ENCODE assay signal across 25 cellular contexts in genomic region chr2:174149530-174149929, GRCh38.
A peak's percentile ranks its signal among the peaks of the same experiment; 100 is the strongest.
DNase-seq lines count a peak whose midpoint lies in the region; ATAC-seq, FAIRE-seq and TF ChIP-seq lines count a peak whose summit lies in the region.
"Had no signal": no experiment of that assay in that cellular context is flagged by ENCODE, and none has a peak within 500 bp of the region (broad histone marks: within the 10 kb centered on the region; RNA-seq: fewer than 3 reads in every experiment).

No MANE protein-coding gene starts in this region.

- ATAC-seq in HepG2 (no peak), right lobe of liver (no peak), K562 (no peak)
- ATAC-seq in activated T-helper 17 cell treated with anti-CD3 and anti-CD28 coated beads, Interleukin-2, amount 50 U/mL, for 72 hours (replicated peaks): no peak
- ATAC-seq: GM12878 had no signal

- no peak for TF ChIP-seq EP300 in HepG2 (IDR thresholded peaks at IDR 0.05; ENCODE audit: low read depth in 2 of 2, low read length in 2 of 2)
- no peak for TF ChIP-seq EP300 in HepG2 (CRISPR knock-in tag; IDR thresholded peaks at IDR 0.05; ENCODE audit: borderline replicate concordance)
- TF ChIP-seq EP300 in K562 (IDR thresholded peaks at IDR 0.05; ENCODE audit: low read length): no peak

- H2AFZ ChIP-seq in HepG2 (ENCODE audit: low read length) (no peak overlapping the region), K562 (ENCODE audit: low read depth, low read length) (no peak overlapping the region)

- H3K9ac ChIP-seq in HepG2 (ENCODE audit: insufficient read depth, low read depth, low read length): no peak overlapping the region
- no peak overlapping the region for H3K9ac ChIP-seq in K562 (ENCODE audit: insufficient read depth in 1 of 2, low read depth in 2 of 2, low read length in 2 of 2)
- H3K9ac ChIP-seq: BLaER1 had no signal

- H3K27me3 ChIP-seq in HepG2 (ENCODE audit: control insufficient read depth in 1 of 2, insufficient read depth in 2 of 2, low read length in 2 of 2) (no peaks in the 10 kb centered on the region), right lobe of liver (no peaks in the 10 kb centered on the region), K562 (ENCODE audit: control insufficient read depth in 2 of 2, insufficient read depth in 2 of 2, low read length in 2 of 2) (no peaks in the 10 kb centered on the region)
- H3K27me3 ChIP-seq: BE2C, BLaER1 had no signal

- TF ChIP-seq CTCF in HepG2 (CRISPR knock-in tag; IDR thresholded peaks at IDR 0.05): no peak
- TF ChIP-seq CTCF in right lobe of liver (IDR thresholded peaks at IDR 0.05): no peak
- TF ChIP-seq CTCF in K562 (IDR thresholded peaks at IDR 0.05 in 2 of 3, conservative IDR thresholded peaks at IDR 0.05 in 1 of 3; ENCODE audit: insufficient read depth in 2 of 3, low read depth in 1 of 3, low read length in 3 of 3): no peak
- TF ChIP-seq CTCF in MCF 10A (IDR thresholded peaks at IDR 0.05; ENCODE audit: unreplicated experiment): no peak

- CTCF ChIA-PET in HepG2 (lab: Yijun Ruan, JAX; ENCODE audit: low intra/inter-chr PET ratio, low total read pairs): no interaction called here
- CTCF ChIA-PET in K562 (lab: Yijun Ruan, JAX; ENCODE audit: low intra/inter-chr PET ratio): no interaction called here
- CTCF ChIA-PET in MCF 10A (lab: Yijun Ruan, JAX): interaction anchor here (0.6 kb wide), 2 partner anchors 881 to 1336 kb away, joined by 3 read pairs; no protein-coding TSS in a partner anchor

- peaks cover 10% of the 10 kb centered on the region; the same call in 1 of the 2 replicates for H4K20me1 ChIP-seq in HepG2 (ENCODE audit: insufficient read depth, low read length)
- H4K20me1 ChIP-seq in K562 (replicated peaks; ENCODE audit: control insufficient read depth, insufficient read depth, low read length): 0 out of 2 replicates have a peak, but pooled peaks cover 7% of the 10 kb centered on the region

- no peaks in the 10 kb centered on the region for H3K4me1 ChIP-seq in HepG2 (ENCODE audit: insufficient read depth, low read length)
- no peaks in the 10 kb centered on the region for H3K4me1 ChIP-seq in right lobe of liver
- peaks cover 6 to 14% of the 10 kb centered on the region in 2 experiments; a peak in 4 of 5 replicates for H3K4me1 ChIP-seq in K562 (replicated peaks in 1 of 2; ENCODE audit: control insufficient read depth in 2 of 2, insufficient read depth in 2 of 2, low read length in 2 of 2)
- H3K4me1 ChIP-seq: BE2C had no signal

- H3K27ac Mint-ChIP-seq in MCF 10A (ENCODE audit: low read depth, unreplicated experiment): no peak overlapping the region
- H3K27ac Mint-ChIP-seq in activated T-helper 17 cell treated with anti-CD3 and anti-CD28 coated beads, Interleukin-2, amount 50 U/mL, for 72 hours: no peak overlapping the region
- H3K27ac Mint-ChIP-seq: CD4-positive, alpha-beta memory T cell had no signal

- TF ChIP-seq POLR2A in HepG2 (IDR thresholded peaks at IDR 0.05; ENCODE audit: insufficient read depth in 1 of 2, low read depth in 2 of 2, low read length in 2 of 2): no peak
- no peak for TF ChIP-seq POLR2A in right lobe of liver (IDR thresholded peaks at IDR 0.05)
- no peak for TF ChIP-seq POLR2A in K562 (conservative IDR thresholded peaks at IDR 0.05)

- H3K4me3 ChIP-seq in HepG2 (replicated peaks in 1 of 3; ENCODE audit: insufficient read depth in 1 of 3, low read depth in 2 of 3, low read length in 3 of 3): no peak overlapping the region
- H3K4me3 ChIP-seq in right lobe of liver: no peak overlapping the region
- no peak overlapping the region for H3K4me3 ChIP-seq in K562
- H3K4me3 ChIP-seq: BLaER1, GM12878 had no signal

- no peaks in the 10 kb centered on the region for H3K9me1 ChIP-seq in K562 (ENCODE audit: control insufficient read depth, insufficient read depth, low read length)

- no peaks in the 10 kb centered on the region for H3K9me3 ChIP-seq in HepG2 (ENCODE audit: low read length)
- H3K9me3 ChIP-seq in right lobe of liver: no peaks in the 10 kb centered on the region
- no peaks in the 10 kb centered on the region for H3K9me3 ChIP-seq in K562 (replicated peaks; ENCODE audit: control insufficient read depth, insufficient read depth, low read depth, low read length)
- H3K9me3 ChIP-seq: BE2C had no signal

- no peaks in the 10 kb centered on the region for H3K27me3 Mint-ChIP-seq in MCF 10A (ENCODE audit: insufficient read depth, unreplicated experiment)
- H3K27me3 Mint-ChIP-seq in activated T-helper 17 cell treated with anti-CD3 and anti-CD28 coated beads, Interleukin-2, amount 50 U/mL, for 72 hours: no peaks in the 10 kb centered on the region
- H3K27me3 Mint-ChIP-seq: CD4-positive, alpha-beta memory T cell; CD4-positive, CD25-positive, alpha-beta regulatory T cell; CD8-positive, alpha-beta memory T cell had no signal

- peaks cover 30% of the 10 kb centered on the region for H3K4me1 Mint-ChIP-seq in MCF 10A (ENCODE audit: insufficient read depth, unreplicated experiment)
- no peaks in the 10 kb centered on the region for H3K4me1 Mint-ChIP-seq in activated T-helper 17 cell treated with anti-CD3 and anti-CD28 coated beads, Interleukin-2, amount 50 U/mL, for 72 hours

- intact Hi-C loops in HepG2 (cut with micrococcal nuclease; ENCODE audit: unreplicated experiment) (no loop called here), right lobe of liver (cut with DNase I) (no loop called here), K562 (cut with micrococcal nuclease) (no loop called here), MCF 10A (cut with micrococcal nuclease) (no loop called here)

- POLR2A ChIA-PET in HepG2 (lab: Yijun Ruan, JAX) (no interaction called here), K562 (lab: Yijun Ruan, JAX) (no interaction called here), MCF 10A (lab: Yijun Ruan, JAX) (interaction anchor here (1.0 kb wide), 1 partner anchor 24 kb away, joined by 3 read pairs; no protein-coding TSS in a partner anchor)

- 96% methylated on average over 2 of the region's 2 CpGs for WGBS in HepG2 (ENCODE audit: low lambda C conversion rate)
- WGBS in right lobe of liver (ENCODE audit: insufficient coverage, low coverage, low lambda C conversion rate, missing lambda C conversion rate): 84% methylated on average over 2 of the region's 2 CpGs
- WGBS in K562 (ENCODE audit: insufficient coverage, low coverage, missing lambda C conversion rate): 95% methylated on average over 2 of the region's 2 CpGs

- BruUV-seq in HepG2 (replicated peaks; lab: Mats Ljungman, UMichigan) (no TSS peak), K562 (replicated peaks; lab: Mats Ljungman, UMichigan) (no TSS peak), MCF 10A (replicated peaks; lab: Mats Ljungman, UMichigan) (no TSS peak)

- H3K36me3 Mint-ChIP-seq in MCF 10A (ENCODE audit: insufficient read depth, unreplicated experiment): peaks cover 4% of the 10 kb centered on the region
- H3K36me3 Mint-ChIP-seq in activated T-helper 17 cell treated with anti-CD3 and anti-CD28 coated beads, Interleukin-2, amount 50 U/mL, for 72 hours (ENCODE audit: low read depth): peaks cover 8% of the 10 kb centered on the region

- TF ChIP-seq RAD21 in HepG2 (CRISPR knock-in tag; IDR thresholded peaks at IDR 0.05) (no peak), K562 (CRISPR knock-in tag; conservative IDR thresholded peaks at IDR 0.05 in 1 of 2, IDR thresholded peaks at IDR 0.05 in 1 of 2) (no peak)

- H3K4me3 Mint-ChIP-seq in MCF 10A (ENCODE audit: unreplicated experiment): no peak overlapping the region
- no peak overlapping the region for H3K4me3 Mint-ChIP-seq in activated T-helper 17 cell treated with anti-CD3 and anti-CD28 coated beads, Interleukin-2, amount 50 U/mL, for 72 hours
- H3K4me3 Mint-ChIP-seq: CD14-positive monocyte; CD4-positive, alpha-beta memory T cell; CD4-positive, CD25-positive, alpha-beta regulatory T cell; CD8-positive, alpha-beta memory T cell had no signal

- no peak overlapping the region for H3K27ac ChIP-seq in HepG2 (ENCODE audit: extremely low read length, insufficient read depth, low read length)
- no peak overlapping the region for H3K27ac ChIP-seq in right lobe of liver
- no peak overlapping the region for H3K27ac ChIP-seq in K562 (ENCODE audit: extremely low read depth, low read depth, low read length)
- H3K27ac ChIP-seq: 22Rv1, BLaER1 had no signal

- H3K4me2 ChIP-seq in HepG2 (ENCODE audit: low read depth, low read length) (no peak overlapping the region), K562 (ENCODE audit: insufficient read depth, low read length) (no peak overlapping the region)
- H3K4me2 ChIP-seq: BLaER1 had no signal

- FAIRE-seq in HepG2 (lab: Jason Lieb, UNC): no peak
- peak; percentile 15 for FAIRE-seq in K562 (lab: Jason Lieb, UNC)
- FAIRE-seq: GM12878, GM12892, GM18507 had no signal

- in situ Hi-C loops in HepG2 (cut with HindIII; ENCODE audit: extremely low pct_ligation_motif_present, low pct_unique_long_range_greater_than_20kb): no loop called here
- in situ Hi-C loops in K562 (cut with MboI): no loop called here

- H3K9me3 Mint-ChIP-seq in MCF 10A (ENCODE audit: unreplicated experiment): no peaks in the 10 kb centered on the region
- no peaks in the 10 kb centered on the region for H3K9me3 Mint-ChIP-seq in activated T-helper 17 cell treated with anti-CD3 and anti-CD28 coated beads, Interleukin-2, amount 50 U/mL, for 72 hours
- H3K9me3 Mint-ChIP-seq: CD14-positive monocyte; CD4-positive, alpha-beta memory T cell; CD8-positive, alpha-beta memory T cell had no signal

- H3K79me2 ChIP-seq in HepG2 (ENCODE audit: insufficient read depth, low read length): peaks cover 23% of the 10 kb centered on the region
- peaks cover 47% of the 10 kb centered on the region for H3K79me2 ChIP-seq in K562 (ENCODE audit: control insufficient read depth, insufficient read depth, low read length)

- H3K36me3 ChIP-seq in HepG2 (replicated peaks in 1 of 2; ENCODE audit: control insufficient read depth in 1 of 2, insufficient read depth in 2 of 2, low read length in 2 of 2) (peaks cover 0 to 5% of the 10 kb centered on the region in 2 experiments; a peak in 3 of 5 replicates), right lobe of liver (no peaks in the 10 kb centered on the region), K562 (ENCODE audit: control insufficient read depth, insufficient read depth, low read length) (no peaks in the 10 kb centered on the region)
- H3K36me3 ChIP-seq: BE2C had no signal

- DNase-seq in HepG2 (ENCODE audit: low spot score): no peak
- DNase-seq in right lobe of liver: no peak
- DNase-seq in K562 (ENCODE audit: extremely low read depth in 1 of 4, low spot score in 3 of 4): no peak
- no peak for DNase-seq in MCF 10A (ENCODE audit: unreplicated experiment)
- DNase-seq: ACHN; BE2C; C1 segment of cervical spinal cord; CD4-positive, alpha-beta memory T cell; CD4-positive, CD25-positive, alpha-beta regulatory T cell; CD8-positive, alpha-beta memory T cell; COR-L47; DMS 273 treated with DMSO at 0.1 percent for 48 hours; DMS153; DMS53; DMS79; DND-41; EL; GDM1 had no signal

TF ChIP-seq in HepG2, 621 proteins besides CTCF, POLR2A, EP300 and RAD21 (continues in another document):
- no peak for TF ChIP-seq MBNL3 (CRISPR knock-in tag; conservative IDR thresholded peaks at IDR 0.05)
- no peak for TF ChIP-seq SRSF1 (optimal IDR thresholded peaks at IDR 0.05; ENCODE audit: low read depth, low read length)
- TF ChIP-seq MAFF (IDR thresholded peaks at IDR 0.05; ENCODE audit: low read depth, low read length): peak; percentile 95

TF ChIP-seq in K562, 482 proteins besides CTCF, POLR2A, EP300 and RAD21 (continues in another document):
- peak; percentile 83 for TF ChIP-seq MAFK (IDR thresholded peaks at IDR 0.05; ENCODE audit: low read length)
- no peak for TF ChIP-seq NR2C2 (CRISPR knock-in tag; IDR thresholded peaks at IDR 0.05)
- no peak for TF ChIP-seq NR2C2 (tag; IDR thresholded peaks at IDR 0.05)
- no peak for TF ChIP-seq BHLHE40 (IDR thresholded peaks at IDR 0.05; ENCODE audit: low read length)

Comparison
In these comparisons a context has a peak if more than half of its experiments do, and no peak if none do; other contexts are left out.
1. Of the 241 proteins assayed by ChIP-seq in both HepG2 and K562: peak only in HepG2: none; only in K562: MAFG; in both: MAFF and MAFK; in neither: 238.